Comparison of ENCODE assay signal across 24 cellular contexts in genomic region chr20:11429889-11430580, GRCh38.
"Had no signal": no experiment of that assay in that cellular context is flagged by ENCODE, and none has a peak within 500 bp of the region (broad histone marks: within the 10 kb centered on the region; RNA-seq: fewer than 3 reads in every experiment).

No MANE protein-coding gene starts in this region.

- H3K9me3 ChIP-seq: left lung, thyroid gland, vagina had no signal

- H3K27ac Mint-ChIP-seq: activated CD4-positive, alpha-beta memory T cell treated with anti-CD3 and anti-CD28 coated beads for 36 hours; activated CD4-positive, alpha-beta T cell treated with anti-CD3 and anti-CD28 coated beads for 36 hours; activated naive CD4-positive, alpha-beta T cell treated with anti-CD3 and anti-CD28 coated beads, Interleukin-2, amount 10 ng/mL, durations not matched to agents 7 days and 5 days; activated naive CD8-positive, alpha-beta T cell treated with anti-CD3 and anti-CD28 coated beads, Interleukin-2, amount 50 U/mL, for 24 hours; activated T-helper 2 cell treated with anti-CD3 and anti-CD28 coated beads, Interferon-gamma antibody, Interleukin-2, Interleukin-4, amounts not matched to agents 10 μg/mL and 5 μg/mL and 100 μg/mL, durations not matched to agents 14 hours and 24 hours and 36 hours; naive B cell; T-helper 2 cell treated with Interferon-gamma antibody and Interleukin-4, amounts not matched to agents 5 μg/mL and 100 μg/mL, for 36 hours; WTC11 had no signal

- H3K36me3 ChIP-seq: left lung, thyroid gland, vagina had no signal

- H3K4me3 Mint-ChIP-seq: activated CD4-positive, alpha-beta memory T cell treated with anti-CD3 and anti-CD28 coated beads for 36 hours; activated CD4-positive, alpha-beta T cell treated with anti-CD3 and anti-CD28 coated beads for 36 hours; activated naive CD4-positive, alpha-beta T cell treated with anti-CD3 and anti-CD28 coated beads, Interleukin-2, amount 10 ng/mL, durations not matched to agents 7 days and 5 days; activated naive CD8-positive, alpha-beta T cell treated with anti-CD3 and anti-CD28 coated beads, Interleukin-2, amount 50 U/mL, for 24 hours; brain; T-helper 2 cell treated with Interferon-gamma antibody and Interleukin-4, amounts not matched to agents 5 μg/mL and 100 μg/mL, for 36 hours; WTC11 had no signal

- H3K36me3 Mint-ChIP-seq: activated CD4-positive, alpha-beta memory T cell treated with anti-CD3 and anti-CD28 coated beads for 36 hours; activated naive CD4-positive, alpha-beta T cell treated with anti-CD3 and anti-CD28 coated beads, Interleukin-2, amount 10 ng/mL, durations not matched to agents 7 days and 5 days; naive B cell had no signal

- H3K4me1 ChIP-seq: left lung, thyroid gland had no signal

- H3K4me3 ChIP-seq: dorsolateral prefrontal cortex, left lung, thyroid gland, vagina had no signal

- H3K27me3 ChIP-seq: dorsolateral prefrontal cortex, left lung, thyroid gland, vagina had no signal

- H3K27ac ChIP-seq: dorsolateral prefrontal cortex, left lung, thyroid gland, vagina had no signal

- H3K27me3 Mint-ChIP-seq: activated CD4-positive, alpha-beta memory T cell treated with anti-CD3 and anti-CD28 coated beads for 36 hours; activated CD4-positive, alpha-beta T cell treated with anti-CD3 and anti-CD28 coated beads for 36 hours; activated naive CD4-positive, alpha-beta T cell treated with anti-CD3 and anti-CD28 coated beads, Interleukin-2, amount 10 ng/mL, durations not matched to agents 7 days and 5 days; activated naive CD8-positive, alpha-beta T cell treated with anti-CD3 and anti-CD28 coated beads, Interleukin-2, amount 50 U/mL, for 24 hours; brain; naive B cell had no signal

- ATAC-seq: activated CD4-positive, alpha-beta T cell treated with anti-CD3 and anti-CD28 coated beads for 36 hours; activated naive CD8-positive, alpha-beta T cell treated with anti-CD3 and anti-CD28 coated beads, Interleukin-2, amount 50 U/mL, for 24 hours; left lung; WTC11 had no signal

- DNase-seq: activated CD4-positive, alpha-beta memory T cell treated with anti-CD3 and anti-CD28 coated beads for 36 hours; activated CD4-positive, alpha-beta T cell treated with anti-CD3 and anti-CD28 coated beads for 36 hours; activated naive CD4-positive, alpha-beta T cell treated with anti-CD3 and anti-CD28 coated beads, Interleukin-2, amount 10 ng/mL, durations not matched to agents 7 days and 5 days; activated naive CD8-positive, alpha-beta T cell treated with anti-CD3 and anti-CD28 coated beads, Interleukin-2, amount 50 U/mL, for 24 hours; activated T-cell treated with anti-CD3 and anti-CD28 coated beads for 4 hours; anterior cingulate cortex; central memory CD4-positive, alpha-beta T cell; dorsolateral prefrontal cortex; hippocampal formation; kidney; left lung; midbrain; naive B cell; nucleus accumbens; stimulated activated CD4-positive, alpha-beta T cell treated with anti-CD3 and anti-CD28 coated beads, Interleukin-12 subunit alpha, Interleukin-12 subunit beta, amount 100 ng/mL, for 4 hours; stimulated activated CD4-positive, alpha-beta T cell treated with anti-CD3 and anti-CD28 coated beads, Interleukin-1b, Interleukin-23, amount 100 ng/mL, for 48 hours; stimulated activated CD8-positive, alpha-beta memory T cell treated with anti-CD3 and anti-CD28 coated beads, Interleukin-4, amount 100 ng/mL, for 48 hours; stimulated activated naive CD4-positive, alpha-beta T cell; thyroid gland had no signal

- H3K4me1 Mint-ChIP-seq: activated CD4-positive, alpha-beta T cell treated with anti-CD3 and anti-CD28 coated beads for 36 hours; activated naive CD4-positive, alpha-beta T cell treated with anti-CD3 and anti-CD28 coated beads, Interleukin-2, amount 10 ng/mL, durations not matched to agents 7 days and 5 days; activated naive CD8-positive, alpha-beta T cell treated with anti-CD3 and anti-CD28 coated beads, Interleukin-2, amount 50 U/mL, for 24 hours; naive B cell had no signal
